Comparison of ENCODE assay signal across 10 cellular contexts in the genomic region with DNA sequence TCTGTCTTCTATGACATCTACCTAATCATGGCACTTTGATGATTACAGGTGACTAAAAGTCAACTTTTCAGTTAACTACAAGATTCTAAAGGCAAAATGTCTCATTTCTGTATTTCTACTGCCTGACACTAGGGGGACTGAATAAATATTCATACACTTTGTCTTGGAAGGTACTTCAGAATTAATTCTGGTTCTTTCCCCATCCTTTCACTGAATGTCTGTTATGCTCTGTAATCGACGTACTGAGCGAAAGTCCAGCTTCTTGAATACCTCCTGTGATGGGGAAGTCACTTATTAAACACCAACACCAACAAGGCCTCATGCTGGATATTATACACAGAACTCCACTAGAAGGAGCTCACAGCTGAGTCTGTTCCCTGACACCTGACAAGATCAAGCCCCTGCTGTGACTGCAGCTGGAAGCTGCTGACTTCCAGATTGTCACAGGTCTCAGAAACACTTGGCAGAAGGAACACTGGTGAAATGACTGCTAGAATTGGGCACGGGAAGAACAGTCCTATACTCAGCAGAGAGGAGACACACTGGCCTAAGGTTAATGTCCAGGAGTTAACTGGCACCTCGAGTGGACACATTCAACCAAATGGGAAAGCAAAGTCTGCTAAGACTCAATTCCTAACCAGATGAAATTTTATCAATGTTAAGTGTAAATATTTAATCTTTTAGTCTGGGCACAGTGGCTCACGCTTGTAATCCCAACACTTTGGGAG. TPM values are rescaled to one million over a fixed set of nuclear protein-coding genes. Genes with fewer than 3 reads are reported as not detected.
A peak's percentile ranks its signal among the peaks of the same experiment; 100 is the strongest.
DNase-seq lines count a peak whose midpoint lies in the region; ATAC-seq and TF ChIP-seq lines count a peak whose summit lies in the region.
"Had no signal": no experiment of that assay in that cellular context is flagged by ENCODE, and none has a peak within 500 bp of the region (broad histone marks: within the 10 kb centered on the region; RNA-seq: fewer than 3 reads in every experiment).

No MANE protein-coding gene starts in this region.

- ATAC-seq in body of pancreas: peak; percentile 27
- peak; percentile 92 for ATAC-seq in left lobe of liver
- ATAC-seq in stimulated activated naive CD8-positive, alpha-beta T cell treated with anti-CD3 and anti-CD28 coated beads, Interleukin-15, Interleukin-2, amounts not matched to agents 100 U/mL and 50 U/mL, for 24 hours: no peak
- ATAC-seq in GM21528 (IDR thresholded peaks at IDR 0.05; ENCODE audit: low FRiP score, unreplicated experiment): no peak
- ATAC-seq: sciatic nerve had no signal

- H3K4me1 ChIP-seq in body of pancreas: peaks cover 10% of the 10 kb centered on the region

- DNase-seq in DMS 273 (lab: John Stamatoyannopoulos, UW; ENCODE audit: unreplicated experiment) (peak; percentile 82), KBM-7 (peak; percentile 4), body of pancreas (peak in 1 of 4 donors; percentile 20), left lobe of liver (ENCODE audit: low spot score) (peak; percentile 78), NCI-H1930 (lab: John Stamatoyannopoulos, UW) (no peak), medulla oblongata (ENCODE audit: extremely low spot score) (no peak)
- DNase-seq in stimulated activated naive CD8-positive, alpha-beta T cell treated with anti-CD3 and anti-CD28 coated beads, Interleukin-15, Interleukin-2, amounts not matched to agents 100 U/mL and 50 U/mL, for 24 hours: no peak
- DNase-seq: activated gamma-delta T cell treated with Interleukin-2 at 50 U/mL for 16 hours had no signal

- in situ Hi-C loops in KBM-7 (cut with MboI; ENCODE audit: low pct_unique_long_range_greater_than_20kb, low sequenced_read_pairs): no loop called here

- TF ChIP-seq POLR2A in body of pancreas (IDR thresholded peaks at IDR 0.05): no peak

- 54 to 84% methylated on average over 4 to 6 of the region's 6 CpGs for WGBS in body of pancreas, 2 donors

- peak overlapping the region in 2 of 4 donors; percentile 13 to 41 for H3K27ac ChIP-seq in body of pancreas

- TF ChIP-seq CTCF in body of pancreas (IDR thresholded peaks at IDR 0.05): peak in 5 of 7 experiments; percentile 10 to 47 (median 36)

- H3K4me3 ChIP-seq in body of pancreas: no peak overlapping the region

- intact Hi-C loops in body of pancreas (cut with DNase I): no loop called here

- H3K9me3 ChIP-seq in body of pancreas: no peaks in the 10 kb centered on the region

- H3K36me3 ChIP-seq in body of pancreas (replicated peaks in 1 of 2; ENCODE audit: insufficient read depth in 1 of 2, low read depth in 2 of 2): no peaks in the 10 kb centered on the region

- H3K27me3 ChIP-seq in body of pancreas: no peaks in the 10 kb centered on the region

RNA-seq across cellular contexts. Expression of a gene that starts 31.9 kb away (rescaled TPM):
- total RNA-seq in body of pancreas (10 to 100 TPM; 15.5 to 23.6 TPM), left lobe of liver (36.8 TPM)

RNA-seq across cellular contexts. Expression of a gene that starts 32.2 kb away (rescaled TPM):
- total RNA-seq in body of pancreas (1 to 10 TPM; 1.3 to 4.3 TPM), left lobe of liver (7.6 TPM)

Comparison
In these comparisons a context has a peak if more than half of its experiments do, and no peak if none do; other contexts are left out.
1. DNase-seq: peak in DMS 273 (single experiment), KBM-7 (single experiment) and left lobe of liver (single experiment); none in stimulated activated naive CD8-positive, alpha-beta T cell treated with anti-CD3 and anti-CD28 coated beads, Interleukin-15, Interleukin-2, amounts not matched to agents 100 U/mL and 50 U/mL, for 24 hours (single experiment), NCI-H1930 (0 of 2) and medulla oblongata (single experiment).
2. ATAC-seq: peak in body of pancreas (single experiment) and left lobe of liver (single experiment); none in stimulated activated naive CD8-positive, alpha-beta T cell treated with anti-CD3 and anti-CD28 coated beads, Interleukin-15, Interleukin-2, amounts not matched to agents 100 U/mL and 50 U/mL, for 24 hours (single experiment) and GM21528 (single experiment).